ENCODE assay signal across 8 cellular contexts in genomic region chr17:2238432-2239169, GRCh38.
DNase-seq lines count a peak whose midpoint lies in the region; ATAC-seq and TF ChIP-seq lines count a peak whose summit lies in the region.

No MANE protein-coding gene starts in this region.

- TF ChIP-seq EP300 in tibial nerve (IDR thresholded peaks at IDR 0.05) = peak in 1 of 2 donors; percentile 21

- POLR2A ChIA-PET in activated CD4-positive, alpha-beta T cell treated with anti-CD3 and anti-CD28 coated beads, Interleukin-2, amount 10 ng/mL, durations not matched to agents 7 days and 5 days (lab: Charles Lee) = no interaction called here

- no peak for ATAC-seq in HG03457 (IDR thresholded peaks at IDR 0.05; ENCODE audit: unreplicated experiment)

- peak overlapping the region; percentile 60 for H3K9ac ChIP-seq in Karpas-422 (ENCODE audit: low read length)

- H3K27me3 ChIP-seq in Karpas-422 (ENCODE audit: low read length) (no peaks in the 10 kb centered on the region), right atrium auricular region (no peaks in the 10 kb centered on the region), tibial nerve (no peaks in the 10 kb centered on the region)

- peaks cover 57% of the 10 kb centered on the region for H3K36me3 Mint-ChIP-seq in activated CD4-positive, alpha-beta T cell treated with anti-CD3 and anti-CD28 coated beads, Interleukin-2, amount 10 ng/mL, durations not matched to agents 7 days and 5 days (ENCODE audit: low read depth)

- H3K4me1 ChIP-seq in Karpas-422 (ENCODE audit: low read length) (peaks cover 77% of the 10 kb centered on the region), right atrium auricular region (peaks cover 0 to 54% of the 10 kb centered on the region in 2 donors), tibial nerve (peaks cover 0 to 81% (median 38%) of the 10 kb centered on the region in 4 donors)

- H3K9me3 ChIP-seq in Karpas-422 (ENCODE audit: low read length) (no peaks in the 10 kb centered on the region), right atrium auricular region (no peaks in the 10 kb centered on the region), tibial nerve (no peaks in the 10 kb centered on the region)

- TF ChIP-seq CTCF in right atrium auricular region (IDR thresholded peaks at IDR 0.05) = no peak
- TF ChIP-seq CTCF in tibial nerve (IDR thresholded peaks at IDR 0.05) = no peak

- no peaks in the 10 kb centered on the region for H3K9me2 ChIP-seq in Karpas-422 (replicated peaks; ENCODE audit: insufficient read depth, low read length)

- H3K9me3 Mint-ChIP-seq in activated CD4-positive, alpha-beta T cell treated with anti-CD3 and anti-CD28 coated beads, Interleukin-2, amount 10 ng/mL, durations not matched to agents 7 days and 5 days = no peaks in the 10 kb centered on the region

- peaks cover 20% of the 10 kb centered on the region for H3K79me2 ChIP-seq in Karpas-422 (ENCODE audit: low read length)

- 34 to 39% methylated on average over 15 of the region's 15 CpGs for WGBS in tibial nerve, 2 donors

- H3K27ac Mint-ChIP-seq in activated CD4-positive, alpha-beta T cell treated with anti-CD3 and anti-CD28 coated beads, Interleukin-2, amount 10 ng/mL, durations not matched to agents 7 days and 5 days = peak overlapping the region; percentile 52

- H3K4me3 ChIP-seq in Karpas-422 (ENCODE audit: low read length) = peak overlapping the region; percentile 47
- H3K4me3 ChIP-seq in right atrium auricular region = no peak overlapping the region
- H3K4me3 ChIP-seq in tibial nerve = peak overlapping the region in 2 of 4 donors; percentile 4 to 16

- H3K4me1 Mint-ChIP-seq in activated CD4-positive, alpha-beta T cell treated with anti-CD3 and anti-CD28 coated beads, Interleukin-2, amount 10 ng/mL, durations not matched to agents 7 days and 5 days = peaks cover 61% of the 10 kb centered on the region

- H4K20me1 ChIP-seq in Karpas-422 (ENCODE audit: insufficient read depth, low read depth, low read length) = no peaks in the 10 kb centered on the region

- H3K27me3 Mint-ChIP-seq in activated CD4-positive, alpha-beta T cell treated with anti-CD3 and anti-CD28 coated beads, Interleukin-2, amount 10 ng/mL, durations not matched to agents 7 days and 5 days = no peaks in the 10 kb centered on the region

- H3K4me3 Mint-ChIP-seq in activated CD4-positive, alpha-beta T cell treated with anti-CD3 and anti-CD28 coated beads, Interleukin-2, amount 10 ng/mL, durations not matched to agents 7 days and 5 days = no peak overlapping the region

- TF ChIP-seq POLR2A in tibial nerve (IDR thresholded peaks at IDR 0.05) (no peak), erythroblast (IDR thresholded peaks at IDR 0.05; ENCODE audit: low read length) (no peak)

- H3K36me3 ChIP-seq in Karpas-422 (ENCODE audit: insufficient read depth, low read length) (no peaks in the 10 kb centered on the region), right atrium auricular region (no peaks in the 10 kb centered on the region), tibial nerve (peaks cover 0 to 19% (median 0%) of the 10 kb centered on the region in 3 donors)

- CTCF ChIA-PET in activated CD4-positive, alpha-beta T cell treated with anti-CD3 and anti-CD28 coated beads, Interleukin-2, amount 10 ng/mL, durations not matched to agents 7 days and 5 days (lab: Charles Lee) = interaction anchor here (0.7 to 1.3 kb wide), 6 partner anchors 12 to 183 kb away, joined by 3 to 8 read pairs (median 4); partner anchors contain the start of gene HIC1

- no peak overlapping the region for H2AFZ ChIP-seq in Karpas-422 (ENCODE audit: low read length)

- peak; percentile 24 for DNase-seq in activated CD4-positive, alpha-beta T cell treated with anti-CD3 and anti-CD28 coated beads, Interleukin-2, amount 10 ng/mL, durations not matched to agents 7 days and 5 days
- no peak for DNase-seq in activated CD4-positive, alpha-beta T cell treated with anti-CD3 and anti-CD28 coated beads, Interleukin-2, amount 50 U/mL, for 4 hours
- DNase-seq in Karpas-422 (peak; percentile 87), right atrium auricular region (ENCODE audit: low spot score) (no peak), tibial nerve (ENCODE audit: low spot score in 2 of 2) (no peak), iPS-NIHi7 (ENCODE audit: extremely low spot score) (no peak), erythroblast (lab: John Stamatoyannopoulos, UW) (no peak)

- peak overlapping the region; percentile 84 for H3K4me2 ChIP-seq in Karpas-422 (ENCODE audit: low read depth, low read length, poor library complexity, severe bottlenecking)

- H3K27ac ChIP-seq in Karpas-422 (ENCODE audit: low read length) = peak overlapping the region; percentile 99
- peak overlapping the region; percentile 59 to 76 for H3K27ac ChIP-seq in right atrium auricular region
- H3K27ac ChIP-seq in tibial nerve = peak overlapping the region in 3 of 4 donors; percentile 70 to 84 (median 80)

Comparison
In these comparisons a context has a peak if more than half of its experiments do, and no peak if none do; other contexts are left out.
1. DNase-seq: peak in activated CD4-positive, alpha-beta T cell treated with anti-CD3 and anti-CD28 coated beads, Interleukin-2, amount 10 ng/mL, durations not matched to agents 7 days and 5 days (single experiment) and Karpas-422 (single experiment); none in activated CD4-positive, alpha-beta T cell treated with anti-CD3 and anti-CD28 coated beads, Interleukin-2, amount 50 U/mL, for 4 hours (0 of 2), right atrium auricular region (single experiment), tibial nerve (0 of 2), iPS-NIHi7 (single experiment) and erythroblast (0 of 2).
2. Peak in every context shown above with its lines, with median percentiles within 50 percentile points of each other: H3K27ac ChIP-seq.